ENCODE assay signal across 8 cellular contexts in the genomic region with DNA sequence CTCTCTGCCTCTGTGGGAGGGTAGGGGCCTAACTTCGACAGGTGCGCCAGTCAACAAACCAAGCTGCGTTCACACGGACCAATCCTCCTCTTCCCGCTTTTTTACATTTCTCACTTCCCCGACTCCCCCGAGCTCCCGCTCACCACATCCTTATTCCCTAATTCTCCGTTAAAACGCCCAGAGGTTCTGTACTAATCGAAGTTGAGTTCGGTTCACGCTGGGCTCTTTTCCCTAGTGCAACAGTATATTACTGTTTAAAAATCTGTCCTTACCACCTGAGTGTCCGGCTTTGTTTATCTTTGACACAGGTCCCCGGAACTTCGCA. TPM values are rescaled to one million over a fixed set of nuclear protein-coding genes. Genes with fewer than 3 reads are reported as not detected.
A peak's percentile ranks its signal among the peaks of the same experiment; 100 is the strongest.
DNase-seq lines count a peak whose midpoint lies in the region; ATAC-seq and TF ChIP-seq lines count a peak whose summit lies in the region.

No MANE protein-coding gene starts in this region.

- H3K9ac ChIP-seq in OCI-LY3 (ENCODE audit: low read length) (peak overlapping the region; percentile 88), mammary epithelial cell (ENCODE audit: insufficient read depth, low read length) (peak overlapping the region; percentile 85)

- peak overlapping the region; percentile 76 for H3K4me2 ChIP-seq in OCI-LY3 (ENCODE audit: low read length)
- H3K4me2 ChIP-seq in mammary epithelial cell (ENCODE audit: insufficient read depth, low read depth, low read length) = peak overlapping the region; percentile 83

- no peaks in the 10 kb centered on the region for H3K9me3 ChIP-seq in OCI-LY3 (ENCODE audit: insufficient read depth, low read length)
- no peaks in the 10 kb centered on the region for H3K9me3 ChIP-seq in mammary epithelial cell (replicated peaks; ENCODE audit: insufficient read depth, low read length)
- no peaks in the 10 kb centered on the region for H3K9me3 ChIP-seq in right lobe of liver
- no peaks in the 10 kb centered on the region for H3K9me3 ChIP-seq in transverse colon

- H3K79me2 ChIP-seq in OCI-LY3 (ENCODE audit: low read length) (peaks cover 55% of the 10 kb centered on the region), mammary epithelial cell (ENCODE audit: insufficient read depth, low read length) (peaks cover 52% of the 10 kb centered on the region)

- WGBS in mammary epithelial cell (ENCODE audit: low coverage, missing lambda C conversion rate) = 3% methylated on average over 9 of the region's 16 CpGs
- under 1% methylated on average over 16 of the region's 16 CpGs for WGBS in right lobe of liver (ENCODE audit: insufficient coverage, low coverage, low lambda C conversion rate, missing lambda C conversion rate)
- WGBS in transverse colon (ENCODE audit: low coverage in 1 of 2), 2 donors = 0 to 1% methylated on average over 3 to 16 of the region's 16 CpGs

- H3K27ac ChIP-seq in OCI-LY3 (ENCODE audit: low read length) (peak overlapping the region; percentile 52), mammary epithelial cell (ENCODE audit: insufficient read depth, low read depth, low read length) (peak overlapping the region; percentile 54), right lobe of liver (peak overlapping the region; percentile 61 to 67 (median 66)), transverse colon (peak overlapping the region; percentile 81 to 88 (median 84))

- CTCF ChIA-PET in HEK293T (lab: Yijun Ruan, JAX) = interaction anchor here (1.2 kb wide), 1 partner anchor 13 kb away, joined by 3 read pairs; no protein-coding TSS in a partner anchor
- CTCF ChIA-PET in mammary epithelial cell (lab: Charles Lee; ENCODE audit: low non-redundant PET) = no interaction called here

- TF ChIP-seq POLR2A in right lobe of liver (IDR thresholded peaks at IDR 0.05) (no peak), transverse colon (IDR thresholded peaks at IDR 0.05) (no peak)

- H3K36me3 ChIP-seq in OCI-LY3 (replicated peaks; ENCODE audit: low read depth, low read length) (peaks cover 20% of the 10 kb centered on the region), mammary epithelial cell (ENCODE audit: insufficient read depth, low read length) (peaks cover 2% of the 10 kb centered on the region), right lobe of liver (peaks cover 0 to 2% (median 0%) of the 10 kb centered on the region in 4 donors), transverse colon (peaks cover 0 to 6% (median 1%) of the 10 kb centered on the region in 4 donors)

- DNase-seq in DMS53 treated with DMSO at 0.1 percent for 48 hours (lab: John Stamatoyannopoulos, UW; ENCODE audit: unreplicated experiment) (peak; percentile 9), HEK293T (ENCODE audit: extremely low spot score) (peak; percentile 23), mammary epithelial cell (peak; percentile 20), right lobe of liver (no peak), transverse colon (no peak), NCI-H2081 treated with DMSO at 0.1 percent for 48 hours (lab: John Stamatoyannopoulos, UW) (no peak)
- DNase-seq in effector CD8-positive, alpha-beta T cell (lab: John Stamatoyannopoulos, UW) = no peak

- peak in 1 of 4 donors; percentile 3 for ATAC-seq in right lobe of liver

- POLR2A ChIA-PET in HEK293T (lab: Yijun Ruan, JAX) = interaction anchor here (0.7 to 1.7 kb wide), 7 partner anchors 9 to 155 kb away, joined by 3 to 5 read pairs (median 3); no protein-coding TSS in a partner anchor

- H3K4me1 ChIP-seq in OCI-LY3 (ENCODE audit: low read length) (peaks cover 14% of the 10 kb centered on the region), mammary epithelial cell (ENCODE audit: insufficient read depth, low read length) (peaks cover 13% of the 10 kb centered on the region), right lobe of liver (peaks cover 0 to 36% (median 5%) of the 10 kb centered on the region in 4 donors), transverse colon (peaks cover 6 to 33% (median 22%) of the 10 kb centered on the region in 4 donors)

- intact Hi-C loops in mammary epithelial cell (cut with micrococcal nuclease) = loop anchor here (5.0 to 10.0 kb wide), 3 partner anchors 170 to 447 kb away; a partner anchor contains a TSS
- intact Hi-C loops in right lobe of liver (cut with DNase I) = no loop called here
- intact Hi-C loops in transverse colon (cut with DNase I; ENCODE audit: low total_unique reads) = no loop called here

- H3K27me3 ChIP-seq in OCI-LY3 (ENCODE audit: low read depth, low read length) = no peaks in the 10 kb centered on the region
- no peaks in the 10 kb centered on the region for H3K27me3 ChIP-seq in mammary epithelial cell (ENCODE audit: insufficient read depth, low read length)
- H3K27me3 ChIP-seq in right lobe of liver = no peaks in the 10 kb centered on the region
- H3K27me3 ChIP-seq in transverse colon = no peaks in the 10 kb centered on the region

- BruUV-seq in mammary epithelial cell (replicated peaks; lab: Mats Ljungman, UMichigan) = TSS peak; percentile 26

- H2AFZ ChIP-seq in OCI-LY3 (ENCODE audit: low read depth, low read length) (no peak overlapping the region; the same call in 1 of the 2 replicates), mammary epithelial cell (ENCODE audit: low read depth, low read length) (peak overlapping the region; percentile 89)

- in situ Hi-C loops in mammary epithelial cell (cut with MboI; ENCODE audit: low sequenced_read_pairs in 2 of 2) (no loop called here), transverse colon (cut with MboI; ENCODE audit: low pct_ligation_motif_present in 1 of 4, low pct_unique_long_range_greater_than_20kb in 1 of 4, low sequenced_read_pairs in 3 of 4) (no loop called here)

- dilution Hi-C loops in mammary epithelial cell (cut with HindIII; ENCODE audit: low sequenced_read_pairs) = no loop called here

- peaks cover 42% of the 10 kb centered on the region for H4K20me1 ChIP-seq in OCI-LY3 (ENCODE audit: insufficient read depth, low read length)
- H4K20me1 ChIP-seq in mammary epithelial cell (ENCODE audit: insufficient read depth, low read length) = no peaks in the 10 kb centered on the region

- H3K4me3 ChIP-seq in OCI-LY3 (ENCODE audit: low read length) (peak overlapping the region; percentile 81), mammary epithelial cell (replicated peaks in 1 of 3; ENCODE audit: insufficient read depth in 1 of 3, low read depth in 2 of 3, low read length in 3 of 3) (peak overlapping the region; percentile 79 to 98 (median 97)), right lobe of liver (peak overlapping the region; percentile 80 to 91 (median 86)), transverse colon (peak overlapping the region; percentile 73 to 82 (median 76))

- TF ChIP-seq EP300 in transverse colon (IDR thresholded peaks at IDR 0.05; ENCODE audit: low read depth) = no peak

- TF ChIP-seq CTCF in OCI-LY3 (IDR thresholded peaks at IDR 0.05; ENCODE audit: low read depth, low read length) (no peak), mammary epithelial cell (conservative IDR thresholded peaks at IDR 0.05 in 1 of 2, IDR thresholded peaks at IDR 0.05 in 1 of 2; ENCODE audit: extremely low read depth in 1 of 2, insufficient read depth in 1 of 2, low read depth in 1 of 2, low read length in 2 of 2) (no peak), right lobe of liver (IDR thresholded peaks at IDR 0.05) (no peak), transverse colon (IDR thresholded peaks at IDR 0.05) (no peak)

TF ChIP-seq in HEK293T, 16 proteins besides CTCF, POLR2A, EP300 and RAD21:
- TF ChIP-seq SP1 (IDR thresholded peaks at IDR 0.05) = no peak
- peak; percentile 84 for TF ChIP-seq L3MBTL2 (conservative IDR thresholded peaks at IDR 0.05)
- no peak for TF ChIP-seq TARDBP (IDR thresholded peaks at IDR 0.05)

RNA-seq across cellular contexts. Expression of a gene that starts 0.5 kb away (rescaled TPM):
- 10 to 100 TPM; 13.8 to 33.7 TPM for total RNA-seq in mammary epithelial cell
- 23.1 TPM for polyA plus RNA-seq in mammary epithelial cell
- 77.2 TPM for polyA minus RNA-seq in mammary epithelial cell
- 10 to 100 TPM; 10.1 to 21.5 (median 15.5) TPM for total RNA-seq in right lobe of liver
- total RNA-seq in transverse colon = 10 to 100 TPM in 3 of 4 donors, 1 to 10 TPM in 1; 7.6 to 21.9 (median 11.6) TPM

RNA-seq across cellular contexts. Expression of a gene that starts 28.3 kb away (rescaled TPM):
- total RNA-seq in mammary epithelial cell (10 to 100 TPM; 23.8 to 29.8 TPM), right lobe of liver (1 to 10 TPM; 5.3 to 7.6 (median 6.7) TPM), transverse colon (10 to 100 TPM in 3 of 4 donors, 1 to 10 TPM in 1; 6.6 to 18.3 (median 12.9) TPM)
- polyA plus RNA-seq in mammary epithelial cell = 17.8 TPM
- 23.3 TPM for polyA minus RNA-seq in mammary epithelial cell

RNA-seq across cellular contexts. Expression of a gene that starts 46.5 kb away (rescaled TPM):
- total RNA-seq in mammary epithelial cell = 10 to 100 TPM; 31.5 to 43.7 TPM
- 21.4 TPM for polyA plus RNA-seq in mammary epithelial cell
- polyA minus RNA-seq in mammary epithelial cell = 35.2 TPM
- total RNA-seq in right lobe of liver = 10 to 100 TPM; 15.6 to 38.3 (median 28.0) TPM
- 10 to 100 TPM; 35.2 to 48.0 (median 36.6) TPM for total RNA-seq in transverse colon

Comparison
In these comparisons a context has a peak if more than half of its experiments do, and no peak if none do; other contexts are left out.
1. DNase-seq: peak in DMS53 treated with DMSO at 0.1 percent for 48 hours (single experiment), HEK293T (single experiment) and mammary epithelial cell (single experiment); none in right lobe of liver (0 of 3), transverse colon (single experiment), effector CD8-positive, alpha-beta T cell (single experiment) and NCI-H2081 treated with DMSO at 0.1 percent for 48 hours (single experiment).
2. Peak in every context shown above with its lines, with median percentiles within 50 percentile points of each other: H3K27ac ChIP-seq and H3K4me3 ChIP-seq.